In the genomic region with DNA sequence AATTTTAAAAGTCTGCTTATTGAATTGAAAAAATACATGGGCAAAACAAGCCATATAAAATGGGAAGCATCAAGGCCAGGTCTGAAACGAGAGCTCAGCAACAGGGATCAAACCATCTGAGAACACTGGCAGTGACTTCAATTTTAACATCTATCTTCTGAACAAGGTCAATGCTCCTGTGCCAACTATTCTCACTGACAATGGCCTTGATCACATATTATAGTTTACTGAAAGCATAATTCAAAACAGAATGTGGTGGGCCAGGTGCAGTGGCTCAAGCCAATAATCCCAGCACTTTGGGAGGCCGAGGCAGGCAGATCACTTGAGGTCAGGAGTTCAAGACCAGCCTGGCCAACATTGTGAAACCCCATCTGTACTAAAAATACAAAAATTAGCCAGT, we compare ENCODE assay signal across 30 cellular contexts.
"Had no signal": no experiment of that assay in that cellular context is flagged by ENCODE, and none has a peak within 500 bp of the region (broad histone marks: within the 10 kb centered on the region; RNA-seq: fewer than 3 reads in every experiment).

No MANE protein-coding gene starts in this region.

- H3K9me3 Mint-ChIP-seq: activated CD4-positive, alpha-beta memory T cell treated with anti-CD3 and anti-CD28 coated beads, Interleukin-2, amount 10 ng/mL, durations not matched to agents 7 days and 5 days; activated naive CD8-positive, alpha-beta T cell treated with anti-CD3 and anti-CD28 coated beads for 36 hours; activated T-cell treated with anti-CD3 and anti-CD28 coated beads, Interleukin-2, amount 50 U/mL, for 72 hours; activated T-helper 17 cell treated with anti-CD3 and anti-CD28 coated beads, Interleukin-2, amount 50 U/mL, for 72 hours had no signal

- H3K27me3 Mint-ChIP-seq: activated CD4-positive, alpha-beta memory T cell treated with anti-CD3 and anti-CD28 coated beads, Interleukin-2, amount 10 ng/mL, durations not matched to agents 7 days and 5 days; activated naive CD8-positive, alpha-beta T cell treated with anti-CD3 and anti-CD28 coated beads for 36 hours; activated T-helper 17 cell treated with anti-CD3 and anti-CD28 coated beads, Interleukin-2, amount 50 U/mL, for 72 hours had no signal

- H2AFZ ChIP-seq: PC-9 had no signal

- H3K27me3 ChIP-seq: ascending aorta, SJCRH30 had no signal

- H3K27ac ChIP-seq: ascending aorta, PC-9, RWPE1, SK-N-MC, WERI-Rb-1 had no signal

- H3K4me2 ChIP-seq: PC-9 had no signal

- DNase-seq: activated CD4-positive, alpha-beta memory T cell treated with anti-CD3 and anti-CD28 coated beads, Interleukin-2, amount 10 ng/mL, durations not matched to agents 7 days and 5 days; activated CD4-positive, alpha-beta T cell treated with anti-CD3 and anti-CD28 coated beads for 1 hour; activated CD4-positive, alpha-beta T cell treated with anti-CD3 and anti-CD28 coated beads for 48 hours; activated CD4-positive, CD25-positive, alpha-beta regulatory T cell; activated effector memory CD4-positive, alpha-beta T cell treated with anti-CD3 and anti-CD28 coated beads, Interleukin-2, amount 50 U/mL, for 16 hours; activated naive CD4-positive, alpha-beta T cell; activated naive CD4-positive, alpha-beta T cell treated with anti-CD3 and anti-CD28 coated beads, Interleukin-2, amount 50 U/mL, for 16 hours; activated naive CD8-positive, alpha-beta T cell treated with anti-CD3 and anti-CD28 coated beads for 36 hours; activated T-cell treated with anti-CD3 and anti-CD28 coated beads, Interleukin-2, amount 50 U/mL, for 1 hour; activated T-cell treated with anti-CD3 and anti-CD28 coated beads, Interleukin-2, amount 50 U/mL, for 72 hours; amygdala; NCI-H1048; NCI-H1105 treated with DMSO at 0.1 percent for 48 hours; NCI-H1436; NCI-H1694; NCI-H1930; NCI-H2081 treated with DMSO at 0.1 percent for 48 hours; NCI-H226; NCI-H446 treated with DMSO at 0.1 percent for 48 hours; NCI-H524; PC-9; SHP77; SJCRH30; T1000; WERI-Rb-1 had no signal

- H3K4me3 ChIP-seq: ascending aorta, PC-9, SJCRH30, SK-N-MC had no signal

- H3K27ac Mint-ChIP-seq: activated CD4-positive, alpha-beta memory T cell treated with anti-CD3 and anti-CD28 coated beads, Interleukin-2, amount 10 ng/mL, durations not matched to agents 7 days and 5 days; activated naive CD8-positive, alpha-beta T cell treated with anti-CD3 and anti-CD28 coated beads for 36 hours; activated T-cell treated with anti-CD3 and anti-CD28 coated beads, Interleukin-2, amount 50 U/mL, for 72 hours; activated T-helper 17 cell treated with anti-CD3 and anti-CD28 coated beads, Interleukin-2, amount 50 U/mL, for 72 hours had no signal

- ATAC-seq: activated T-cell treated with anti-CD3 and anti-CD28 coated beads, Interleukin-2, amount 50 U/mL, for 72 hours; activated T-helper 17 cell treated with anti-CD3 and anti-CD28 coated beads, Interleukin-2, amount 50 U/mL, for 72 hours had no signal

- FAIRE-seq: RCC 7860 had no signal

- H3K4me3 Mint-ChIP-seq: activated CD4-positive, alpha-beta memory T cell treated with anti-CD3 and anti-CD28 coated beads, Interleukin-2, amount 10 ng/mL, durations not matched to agents 7 days and 5 days; activated naive CD8-positive, alpha-beta T cell treated with anti-CD3 and anti-CD28 coated beads for 36 hours; activated T-cell treated with anti-CD3 and anti-CD28 coated beads, Interleukin-2, amount 50 U/mL, for 72 hours; activated T-helper 17 cell treated with anti-CD3 and anti-CD28 coated beads, Interleukin-2, amount 50 U/mL, for 72 hours had no signal

- H3K36me3 ChIP-seq: ascending aorta, WERI-Rb-1 had no signal

- H3K9me3 ChIP-seq: ascending aorta, SJCRH30 had no signal
